ENCODE assay signal across 8 cellular contexts in the genomic region with DNA sequence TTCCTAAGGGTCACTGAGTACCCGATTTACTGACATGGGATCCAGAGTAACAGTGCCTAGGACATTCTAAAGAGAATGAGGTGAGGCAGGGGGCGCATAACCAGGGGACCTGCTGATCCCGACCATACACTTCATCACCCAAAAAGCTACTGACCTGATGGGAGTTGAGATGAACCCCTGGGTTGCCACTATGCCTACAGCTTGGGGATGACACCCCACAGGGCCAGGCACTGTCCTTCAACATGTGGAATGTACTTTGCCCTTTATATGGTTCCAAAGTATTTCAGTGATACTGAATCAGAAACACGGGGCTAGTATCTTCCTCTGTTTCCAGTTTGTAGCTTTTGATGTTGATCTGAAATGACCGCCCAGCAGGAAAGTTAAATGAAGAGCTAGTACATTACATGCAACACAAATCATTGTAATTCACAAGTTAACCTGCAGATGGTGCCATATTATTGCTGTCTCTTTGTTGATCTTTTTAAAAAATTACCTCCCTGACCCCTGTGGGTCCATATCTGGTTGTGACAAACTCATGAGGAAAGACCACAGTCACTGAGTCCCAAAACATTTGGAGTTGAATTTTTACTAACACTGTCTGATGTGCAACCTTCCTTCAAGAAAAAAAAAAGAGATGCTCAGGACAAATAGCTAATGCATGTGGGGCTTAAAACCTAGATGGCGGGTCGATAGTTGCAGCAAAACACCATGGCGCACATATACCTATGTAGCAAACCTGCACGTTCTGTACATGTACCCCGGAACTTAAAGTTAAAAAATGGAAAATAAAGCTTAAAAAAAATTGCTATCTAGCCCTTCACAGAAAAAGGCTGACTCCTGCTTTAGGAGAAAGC. TPM values are rescaled to one million over a fixed set of nuclear protein-coding genes. Genes with fewer than 3 reads are reported as not detected.
DNase-seq lines count a peak whose midpoint lies in the region; ATAC-seq and TF ChIP-seq lines count a peak whose summit lies in the region.

No MANE protein-coding gene starts in this region.

- H3K27me3 Mint-ChIP-seq in mesothelial cell of epicardium (ENCODE audit: low read depth), result no peaks in the 10 kb centered on the region
- peaks cover 24% of the 10 kb centered on the region for H3K27me3 Mint-ChIP-seq in activated T-cell treated with anti-CD3 and anti-CD28 coated beads, Interleukin-2, amount 50 U/mL, for 24 hours

- ATAC-seq in HG02610 (IDR thresholded peaks at IDR 0.05; ENCODE audit: unreplicated experiment), result peak; percentile 49

- no peak overlapping the region for H3K4me3 Mint-ChIP-seq in mesothelial cell of epicardium
- no peak overlapping the region for H3K4me3 Mint-ChIP-seq in activated T-cell treated with anti-CD3 and anti-CD28 coated beads, Interleukin-2, amount 50 U/mL, for 24 hours

- no peaks in the 10 kb centered on the region for H3K36me3 Mint-ChIP-seq in mesothelial cell of epicardium
- H3K36me3 Mint-ChIP-seq in activated T-cell treated with anti-CD3 and anti-CD28 coated beads, Interleukin-2, amount 50 U/mL, for 24 hours (ENCODE audit: low read depth), result no peaks in the 10 kb centered on the region

- DNase-seq in NCI-H524 (lab: John Stamatoyannopoulos, UW), result peak; percentile 6 to 48
- no peak for DNase-seq in NCI-H524 treated with DMSO at 0.1 percent for 48 hours (lab: John Stamatoyannopoulos, UW)
- peak; percentile 73 for DNase-seq in NCI-H82 (lab: John Stamatoyannopoulos, UW)
- peak; percentile 58 for DNase-seq in cerebellar cortex (ENCODE audit: low spot score)
- no peak for DNase-seq in mesothelial cell of epicardium (ENCODE audit: low spot score in 2 of 2, unreplicated experiment in 2 of 2)
- no peak for DNase-seq in activated T-cell treated with anti-CD3 and anti-CD28 coated beads, Interleukin-2, amount 50 U/mL, for 24 hours
- no peak for DNase-seq in effector CD8-positive, alpha-beta T cell (lab: John Stamatoyannopoulos, UW)

- H3K4me1 Mint-ChIP-seq in mesothelial cell of epicardium, result no peaks in the 10 kb centered on the region
- no peaks in the 10 kb centered on the region for H3K4me1 Mint-ChIP-seq in activated T-cell treated with anti-CD3 and anti-CD28 coated beads, Interleukin-2, amount 50 U/mL, for 24 hours (ENCODE audit: low read depth)

- H3K9me3 Mint-ChIP-seq in mesothelial cell of epicardium, result peaks cover 6% of the 10 kb centered on the region
- H3K9me3 Mint-ChIP-seq in activated T-cell treated with anti-CD3 and anti-CD28 coated beads, Interleukin-2, amount 50 U/mL, for 24 hours, result no peaks in the 10 kb centered on the region

- H3K27ac Mint-ChIP-seq in mesothelial cell of epicardium, result no peak overlapping the region
- no peak overlapping the region for H3K27ac Mint-ChIP-seq in activated T-cell treated with anti-CD3 and anti-CD28 coated beads, Interleukin-2, amount 50 U/mL, for 24 hours

- TF ChIP-seq CTCF in mesothelial cell of epicardium (IDR thresholded peaks at IDR 0.05; ENCODE audit: unreplicated experiment), result peak; percentile 86

RNA-seq across cellular contexts. Expression of a gene that starts 42.7 kb away (rescaled TPM):
- total RNA-seq in mesothelial cell of epicardium, result 29.3 to 35.0 TPM (median 32.2 TPM) in 3 replicates

Comparison
In these comparisons a context has a peak if more than half of its experiments do, and no peak if none do; other contexts are left out.
1. DNase-seq: peak in NCI-H524 (2 of 2), NCI-H82 (single experiment) and cerebellar cortex (single experiment); none in NCI-H524 treated with DMSO at 0.1 percent for 48 hours (single experiment), mesothelial cell of epicardium (0 of 2), activated T-cell treated with anti-CD3 and anti-CD28 coated beads, Interleukin-2, amount 50 U/mL, for 24 hours (single experiment) and effector CD8-positive, alpha-beta T cell (single experiment).